ENCODE assay signal across 18 cellular contexts in the genomic region with DNA sequence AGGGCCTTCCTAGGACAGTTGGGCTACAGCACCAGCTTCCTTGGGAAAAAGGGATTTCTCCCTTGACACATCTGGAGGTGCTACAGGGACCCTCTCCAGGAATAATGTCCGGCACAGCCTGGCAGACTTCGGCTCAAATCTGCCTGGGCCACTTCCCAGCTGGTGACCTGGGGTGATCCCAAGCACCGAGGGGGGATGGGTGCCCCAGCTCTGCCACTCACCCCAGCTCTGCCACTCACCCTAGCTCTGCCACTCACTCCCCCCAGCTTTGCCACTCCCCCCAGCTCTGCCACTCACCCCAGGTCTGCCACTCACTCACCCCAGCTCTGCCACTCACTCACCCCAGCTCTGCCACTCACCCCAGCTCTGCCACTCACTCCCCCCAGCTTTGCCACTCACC. TPM values are rescaled to one million over a fixed set of nuclear protein-coding genes. Genes with fewer than 3 reads are reported as not detected.
DNase-seq lines count a peak whose midpoint lies in the region; ATAC-seq and TF ChIP-seq lines count a peak whose summit lies in the region.
"Had no signal": no experiment of that assay in that cellular context is flagged by ENCODE, and none has a peak within 500 bp of the region (broad histone marks: within the 10 kb centered on the region; RNA-seq: fewer than 3 reads in every experiment).

No MANE protein-coding gene starts in this region.

- DNase-seq in CD14-positive monocyte (ENCODE audit: low spot score) = no peak
- no peak for DNase-seq in NOMO-1 treated with DMSO at 0.1 percent for 48 hours (lab: John Stamatoyannopoulos, UW; ENCODE audit: unreplicated experiment)
- no peak for DNase-seq in activated T-cell treated with anti-CD3 and anti-CD28 coated beads, Interleukin-2, amount 50 U/mL, for 72 hours
- no peak for DNase-seq in activated CD8-positive, alpha-beta memory T cell treated with anti-CD3 and anti-CD28 coated beads, Interleukin-2, amount 50 U/mL, for 4 hours
- no peak for DNase-seq in mammary epithelial cell
- DNase-seq: activated naive CD4-positive, alpha-beta T cell treated with anti-CD3 and anti-CD28 coated beads for 36 hours; caudate nucleus; NCI-H2227 treated with DMSO at 0.1 percent for 48 hours; substantia nigra had no signal

- H3K9me3 Mint-ChIP-seq in CD14-positive monocyte (peaks cover 0 to 6% (median 0%) of the 10 kb centered on the region in 7 donors), brain (no peaks in the 10 kb centered on the region)
- H3K9me3 Mint-ChIP-seq in activated T-cell treated with anti-CD3 and anti-CD28 coated beads, Interleukin-2, amount 50 U/mL, for 72 hours = no peaks in the 10 kb centered on the region
- H3K9me3 Mint-ChIP-seq: activated naive CD4-positive, alpha-beta T cell treated with anti-CD3 and anti-CD28 coated beads for 36 hours; CD4-positive, alpha-beta T cell; neural crest cell had no signal

- H3K4me1 Mint-ChIP-seq in CD14-positive monocyte = peaks cover 70% of the 10 kb centered on the region
- H3K4me1 Mint-ChIP-seq in brain = peaks cover 87% of the 10 kb centered on the region
- peaks cover 13% of the 10 kb centered on the region for H3K4me1 Mint-ChIP-seq in activated T-cell treated with anti-CD3 and anti-CD28 coated beads, Interleukin-2, amount 50 U/mL, for 72 hours (ENCODE audit: low read depth)

- no peak overlapping the region for H2AFZ ChIP-seq in mammary epithelial cell (ENCODE audit: low read depth, low read length)

- no peak overlapping the region for H3K4me2 ChIP-seq in mammary epithelial cell (ENCODE audit: insufficient read depth, low read depth, low read length)

- H3K4me3 ChIP-seq in mucosa of rectum (ENCODE audit: low read length in 2 of 2) (no peak overlapping the region), subcutaneous abdominal adipose tissue (ENCODE audit: low read depth in 1 of 5, low read length in 5 of 5) (no peak overlapping the region), mammary epithelial cell (replicated peaks in 1 of 3; ENCODE audit: insufficient read depth in 1 of 3, low read depth in 2 of 3, low read length in 3 of 3) (no peak overlapping the region)
- H3K4me3 ChIP-seq: spleen had no signal

- H3K9ac ChIP-seq in mucosa of rectum (ENCODE audit: low read depth in 1 of 2, low read length in 2 of 2) (no peak overlapping the region), subcutaneous abdominal adipose tissue (ENCODE audit: low read length in 5 of 5) (peak overlapping the region in 3 of 5 donors; percentile 6 to 58 (median 10)), mammary epithelial cell (ENCODE audit: insufficient read depth, low read length) (no peak overlapping the region)

- peaks cover 14 to 31% of the 10 kb centered on the region in 2 donors for H3K4me1 ChIP-seq in mucosa of rectum (ENCODE audit: control insufficient read depth in 2 of 2, insufficient read depth in 2 of 2, low read length in 2 of 2)
- peaks cover 15 to 71% (median 67%) of the 10 kb centered on the region in 5 donors for H3K4me1 ChIP-seq in subcutaneous abdominal adipose tissue (ENCODE audit: control insufficient read depth in 5 of 5, insufficient read depth in 5 of 5, low read length in 5 of 5)
- peaks cover 24% of the 10 kb centered on the region for H3K4me1 ChIP-seq in mammary epithelial cell (ENCODE audit: insufficient read depth, low read length)

- H3K27ac Mint-ChIP-seq in CD14-positive monocyte (peak overlapping the region in 6 of 7 donors; percentile 63 to 96 (median 84)), brain (peak overlapping the region in 4 of 5 experiments; percentile 5 to 88 (median 51))
- H3K27ac Mint-ChIP-seq in activated T-cell treated with anti-CD3 and anti-CD28 coated beads, Interleukin-2, amount 50 U/mL, for 72 hours = no peak overlapping the region
- H3K27ac Mint-ChIP-seq: activated naive CD4-positive, alpha-beta T cell treated with anti-CD3 and anti-CD28 coated beads for 36 hours; CD4-positive, alpha-beta T cell; IgD-negative memory B cell had no signal

- WGBS in mammary epithelial cell (ENCODE audit: low coverage, missing lambda C conversion rate) = 100% methylated on average over 1 of the region's 3 CpGs

- ATAC-seq in activated T-cell treated with anti-CD3 and anti-CD28 coated beads, Interleukin-2, amount 50 U/mL, for 72 hours (replicated peaks in 1 of 2) = no peak
- ATAC-seq: left colon had no signal

- H3K4me3 Mint-ChIP-seq in CD14-positive monocyte = no peak overlapping the region
- no peak overlapping the region for H3K4me3 Mint-ChIP-seq in brain
- H3K4me3 Mint-ChIP-seq in activated T-cell treated with anti-CD3 and anti-CD28 coated beads, Interleukin-2, amount 50 U/mL, for 72 hours = no peak overlapping the region
- H3K4me3 Mint-ChIP-seq: activated naive CD4-positive, alpha-beta T cell treated with anti-CD3 and anti-CD28 coated beads for 36 hours; CD4-positive, alpha-beta T cell; IgD-negative memory B cell; neural crest cell had no signal

- intact Hi-C loops in CD14-positive monocyte (cut with micrococcal nuclease) (no loop called here), mammary epithelial cell (cut with micrococcal nuclease) (no loop called here)

- no peaks in the 10 kb centered on the region for H4K20me1 ChIP-seq in mammary epithelial cell (ENCODE audit: insufficient read depth, low read length)

- H3K27me3 ChIP-seq in mucosa of rectum (ENCODE audit: control insufficient read depth in 2 of 2, insufficient read depth in 2 of 2, low read length in 2 of 2) (no peaks in the 10 kb centered on the region), subcutaneous abdominal adipose tissue (ENCODE audit: control insufficient read depth in 5 of 5, insufficient read depth in 4 of 5, low read length in 5 of 5) (no peaks in the 10 kb centered on the region), mammary epithelial cell (ENCODE audit: insufficient read depth, low read length) (no peaks in the 10 kb centered on the region)
- H3K27me3 ChIP-seq: SJSA1, spleen had no signal

- H3K36me3 Mint-ChIP-seq in CD14-positive monocyte (peaks cover 22 to 37% of the 10 kb centered on the region in 2 donors), brain (peaks cover 7% of the 10 kb centered on the region)
- H3K36me3 Mint-ChIP-seq in activated T-cell treated with anti-CD3 and anti-CD28 coated beads, Interleukin-2, amount 50 U/mL, for 72 hours (ENCODE audit: insufficient read depth in 2 of 2) = no peaks in the 10 kb centered on the region

- in situ Hi-C loops in mammary epithelial cell (cut with MboI; ENCODE audit: low sequenced_read_pairs in 2 of 2) = no loop called here

- peaks cover 74% of the 10 kb centered on the region for H3K79me2 ChIP-seq in mammary epithelial cell (ENCODE audit: insufficient read depth, low read length)

- no TSS peak for BruUV-seq in mammary epithelial cell (replicated peaks; lab: Mats Ljungman, UMichigan)

- H3K27ac ChIP-seq in mucosa of rectum (ENCODE audit: low read depth in 2 of 2, low read length in 2 of 2) = peak overlapping the region; percentile 46 to 69
- H3K27ac ChIP-seq in subcutaneous abdominal adipose tissue (ENCODE audit: low read depth, low read length) = peak overlapping the region; percentile 10
- no peak overlapping the region for H3K27ac ChIP-seq in mammary epithelial cell (ENCODE audit: insufficient read depth, low read depth, low read length)

- dilution Hi-C loops in mammary epithelial cell (cut with HindIII; ENCODE audit: low sequenced_read_pairs) = no loop called here

- H3K9me3 ChIP-seq in mucosa of rectum (ENCODE audit: control insufficient read depth in 2 of 2, low read length in 2 of 2) (no peaks in the 10 kb centered on the region), subcutaneous abdominal adipose tissue (ENCODE audit: control insufficient read depth in 5 of 5, low read length in 5 of 5) (no peaks in the 10 kb centered on the region), mammary epithelial cell (replicated peaks; ENCODE audit: insufficient read depth, low read length) (no peaks in the 10 kb centered on the region)
- H3K9me3 ChIP-seq: SJSA1, spleen had no signal

- H3K27me3 Mint-ChIP-seq in CD14-positive monocyte (ENCODE audit: low read depth in 3 of 3) = peaks cover 0 to 2% (median 0%) of the 10 kb centered on the region in 3 donors
- no peaks in the 10 kb centered on the region for H3K27me3 Mint-ChIP-seq in brain
- H3K27me3 Mint-ChIP-seq in activated T-cell treated with anti-CD3 and anti-CD28 coated beads, Interleukin-2, amount 50 U/mL, for 72 hours (ENCODE audit: low read depth) = no peaks in the 10 kb centered on the region
- H3K27me3 Mint-ChIP-seq: CD4-positive, alpha-beta T cell had no signal

- CTCF ChIA-PET in mammary epithelial cell (lab: Charles Lee; ENCODE audit: low non-redundant PET) = no interaction called here

- no peak for TF ChIP-seq CTCF in CD14-positive monocyte (IDR thresholded peaks at IDR 0.05)
- no peak for TF ChIP-seq CTCF in brain (conservative IDR thresholded peaks at IDR 0.05)
- TF ChIP-seq CTCF in mammary epithelial cell (conservative IDR thresholded peaks at IDR 0.05 in 1 of 2, IDR thresholded peaks at IDR 0.05 in 1 of 2; ENCODE audit: extremely low read depth in 1 of 2, insufficient read depth in 1 of 2, low read depth in 1 of 2, low read length in 2 of 2) = no peak

- H3K36me3 ChIP-seq in mucosa of rectum (ENCODE audit: control insufficient read depth in 2 of 2, insufficient read depth in 2 of 2, low read length in 2 of 2) (no peaks in the 10 kb centered on the region), subcutaneous abdominal adipose tissue (ENCODE audit: control insufficient read depth in 5 of 5, insufficient read depth in 5 of 5, low read length in 5 of 5) (peaks cover 0 to 10% (median 0%) of the 10 kb centered on the region in 5 donors), mammary epithelial cell (ENCODE audit: insufficient read depth, low read length) (no peaks in the 10 kb centered on the region)

RNA-seq across cellular contexts. Expression of a gene that starts 9.9 kb away (rescaled TPM):
- 1 to 10 TPM; 3.1 to 6.8 TPM for polyA plus RNA-seq in CD14-positive monocyte
- polyA plus RNA-seq in brain (ENCODE audit: insufficient read depth, low read depth, low replicate concordance) = 5.5 TPM
- total RNA-seq in activated T-cell treated with anti-CD3 and anti-CD28 coated beads, Interleukin-2, amount 50 U/mL, for 72 hours = 1 to 10 TPM; 6.3 to 7.0 TPM
- 10 to 100 TPM; 24.8 to 35.7 TPM for total RNA-seq in mammary epithelial cell
- polyA plus RNA-seq in mammary epithelial cell = 16.2 TPM
- polyA minus RNA-seq in mammary epithelial cell = 11.9 TPM

Comparison
In these comparisons a context has a peak if more than half of its experiments do, and no peak if none do; other contexts are left out.
1. H3K9ac ChIP-seq: peak in subcutaneous abdominal adipose tissue (3 of 5); none in mucosa of rectum (0 of 2) and mammary epithelial cell (single experiment).